1 cellular context compared by ENCODE assay signal in the genomic region with DNA sequence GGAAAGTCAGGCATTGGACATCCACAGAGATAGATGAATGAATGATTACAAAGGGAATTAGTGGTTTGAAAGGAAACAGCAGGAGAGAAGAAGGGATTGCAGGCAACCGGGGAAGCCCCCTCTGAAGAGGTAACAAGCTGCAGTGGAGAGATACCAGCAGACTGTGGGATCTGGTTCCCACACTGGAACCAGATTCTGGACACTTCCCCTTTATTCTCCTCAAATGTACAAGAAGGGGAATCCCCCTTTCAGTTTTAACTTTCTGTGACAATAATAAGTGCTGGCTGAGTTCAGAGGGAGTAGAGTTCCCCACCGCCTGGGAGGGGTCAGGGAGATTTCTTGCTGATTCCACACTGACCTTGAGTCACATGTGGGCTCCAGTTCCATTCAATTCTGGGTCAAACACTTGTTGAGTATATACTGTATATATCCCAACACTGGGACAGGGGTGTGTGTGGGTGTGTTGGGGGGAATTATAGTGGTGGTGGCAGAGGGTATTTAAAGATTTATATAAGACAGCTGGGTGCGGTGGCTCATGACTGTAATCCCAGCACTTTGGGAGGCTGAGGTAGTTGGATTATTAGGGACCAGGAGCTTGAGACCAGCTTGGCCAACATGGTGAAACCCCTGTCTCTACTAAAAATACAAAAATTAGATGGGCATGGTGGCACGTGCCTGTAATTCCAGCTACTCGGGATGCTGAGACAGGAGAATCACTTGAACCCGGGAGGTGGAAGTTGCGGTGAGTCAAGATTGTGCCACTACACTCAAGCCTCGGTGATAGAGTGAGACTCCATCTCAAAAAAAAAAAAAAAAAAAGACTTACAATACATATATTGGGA.
TF ChIP-seq lines count a peak whose summit lies in the region.

No MANE protein-coding gene starts in this region.

TF ChIP-seq in SK-N-SH treated with all-trans-retinoic acid at 6 μM for 48 hours, 23 proteins besides CTCF, POLR2A, EP300 and RAD21 (continued from another document):
- TF ChIP-seq, protein P1, sequence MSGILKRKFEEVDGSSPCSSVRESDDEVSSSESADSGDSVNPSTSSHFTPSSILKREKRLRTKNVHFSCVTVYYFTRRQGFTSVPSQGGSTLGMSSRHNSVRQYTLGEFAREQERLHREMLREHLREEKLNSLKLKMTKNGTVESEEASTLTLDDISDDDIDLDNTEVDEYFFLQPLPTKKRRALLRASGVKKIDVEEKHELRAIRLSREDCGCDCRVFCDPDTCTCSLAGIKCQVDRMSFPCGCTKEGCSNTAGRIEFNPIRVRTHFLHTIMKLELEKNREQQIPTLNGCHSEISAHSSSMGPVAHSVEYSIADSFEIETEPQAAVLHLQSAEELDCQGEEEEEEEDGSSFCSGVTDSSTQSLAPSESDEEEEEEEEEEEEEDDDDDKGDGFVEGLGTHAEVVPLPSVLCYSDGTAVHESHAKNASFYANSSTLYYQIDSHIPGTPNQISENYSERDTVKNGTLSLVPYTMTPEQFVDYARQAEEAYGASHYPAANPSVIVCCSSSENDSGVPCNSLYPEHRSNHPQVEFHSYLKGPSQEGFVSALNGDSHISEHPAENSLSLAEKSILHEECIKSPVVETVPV (CRISPR knock-in tag; IDR thresholded peaks at IDR 0.05): no peak
